Comparison of ENCODE assay signal across 1 cellular context in the genomic region with DNA sequence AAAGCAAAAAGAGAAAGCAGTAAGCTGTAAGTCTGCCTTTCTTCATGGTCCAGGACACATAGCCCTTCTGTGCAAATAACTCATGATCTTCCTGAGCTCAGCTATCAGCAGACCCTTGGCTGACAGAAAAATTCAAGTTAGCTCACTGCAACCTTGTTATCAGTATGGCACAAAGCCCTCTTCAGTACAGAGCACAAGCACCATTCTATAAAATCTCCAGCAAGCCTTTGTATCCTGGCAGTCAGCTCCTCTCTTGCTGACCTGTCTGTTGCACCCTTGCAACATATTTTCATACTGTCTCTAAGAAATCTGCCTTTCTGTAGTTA.
TF ChIP-seq lines count a peak whose summit lies in the region.

No MANE protein-coding gene starts in this region.

TF ChIP-seq in HepG2, 621 proteins besides CTCF, POLR2A, EP300 and RAD21 (continued from another document):
- TF ChIP-seq, protein P1, sequence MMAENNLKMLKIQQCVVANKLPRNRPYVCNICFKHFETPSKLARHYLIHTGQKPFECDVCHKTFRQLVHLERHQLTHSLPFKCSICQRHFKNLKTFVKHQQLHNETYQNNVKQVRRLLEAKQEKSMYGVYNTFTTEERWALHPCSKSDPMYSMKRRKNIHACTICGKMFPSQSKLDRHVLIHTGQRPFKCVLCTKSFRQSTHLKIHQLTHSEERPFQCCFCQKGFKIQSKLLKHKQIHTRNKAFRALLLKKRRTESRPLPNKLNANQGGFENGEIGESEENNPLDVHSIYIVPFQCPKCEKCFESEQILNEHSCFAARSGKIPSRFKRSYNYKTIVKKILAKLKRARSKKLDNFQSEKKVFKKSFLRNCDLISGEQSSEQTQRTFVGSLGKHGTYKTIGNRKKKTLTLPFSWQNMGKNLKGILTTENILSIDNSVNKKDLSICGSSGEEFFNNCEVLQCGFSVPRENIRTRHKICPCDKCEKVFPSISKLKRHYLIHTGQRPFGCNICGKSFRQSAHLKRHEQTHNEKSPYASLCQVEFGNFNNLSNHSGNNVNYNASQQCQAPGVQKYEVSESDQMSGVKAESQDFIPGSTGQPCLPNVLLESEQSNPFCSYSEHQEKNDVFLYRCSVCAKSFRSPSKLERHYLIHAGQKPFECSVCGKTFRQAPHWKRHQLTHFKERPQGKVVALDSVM (CRISPR knock-in tag; IDR thresholded peaks at IDR 0.05): no peak
- no peak for TF ChIP-seq MIER2 (CRISPR knock-in tag; IDR thresholded peaks at IDR 0.05)
- TF ChIP-seq ZNF224 (CRISPR knock-in tag; IDR thresholded peaks at IDR 0.05): no peak
- TF ChIP-seq, protein P2, sequence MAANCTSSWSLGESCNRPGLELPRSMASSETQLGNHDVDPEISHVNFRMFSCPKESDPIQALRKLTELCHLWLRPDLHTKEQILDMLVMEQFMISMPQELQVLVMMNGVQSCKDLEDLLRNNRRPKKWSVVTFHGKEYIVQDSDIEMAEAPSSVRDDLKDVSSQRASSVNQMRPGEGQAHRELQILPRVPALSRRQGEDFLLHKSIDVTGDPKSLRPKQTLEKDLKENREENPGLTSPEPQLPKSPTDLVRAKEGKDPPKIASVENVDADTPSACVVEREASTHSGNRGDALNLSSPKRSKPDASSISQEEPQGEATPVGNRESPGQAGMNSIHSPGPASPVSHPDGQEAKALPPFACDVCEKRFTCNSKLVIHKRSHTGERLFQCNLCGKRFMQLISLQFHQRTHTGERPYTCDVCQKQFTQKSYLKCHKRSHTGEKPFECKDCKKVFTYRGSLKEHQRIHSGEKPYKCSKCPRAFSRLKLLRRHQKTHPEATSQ (CRISPR knock-in tag; IDR thresholded peaks at IDR 0.05; ENCODE audit: borderline replicate concordance): no peak
- no peak for TF ChIP-seq ZNF788 (CRISPR knock-in tag; IDR thresholded peaks at IDR 0.05; ENCODE audit: borderline replicate concordance)
- TF ChIP-seq ZNF17 (CRISPR knock-in tag; IDR thresholded peaks at IDR 0.05): no peak
- TF ChIP-seq ZNF3 (CRISPR knock-in tag; IDR thresholded peaks at IDR 0.05): no peak
- TF ChIP-seq SPEN (CRISPR knock-in tag; IDR thresholded peaks at IDR 0.05; ENCODE audit: low read depth): no peak
- TF ChIP-seq CEBPB (IDR thresholded peaks at IDR 0.05; ENCODE audit: borderline replicate concordance, low read depth, low read length): no peak
- TF ChIP-seq ZNF143 (CRISPR knock-in tag; IDR thresholded peaks at IDR 0.05): no peak
- TF ChIP-seq, protein P3, sequence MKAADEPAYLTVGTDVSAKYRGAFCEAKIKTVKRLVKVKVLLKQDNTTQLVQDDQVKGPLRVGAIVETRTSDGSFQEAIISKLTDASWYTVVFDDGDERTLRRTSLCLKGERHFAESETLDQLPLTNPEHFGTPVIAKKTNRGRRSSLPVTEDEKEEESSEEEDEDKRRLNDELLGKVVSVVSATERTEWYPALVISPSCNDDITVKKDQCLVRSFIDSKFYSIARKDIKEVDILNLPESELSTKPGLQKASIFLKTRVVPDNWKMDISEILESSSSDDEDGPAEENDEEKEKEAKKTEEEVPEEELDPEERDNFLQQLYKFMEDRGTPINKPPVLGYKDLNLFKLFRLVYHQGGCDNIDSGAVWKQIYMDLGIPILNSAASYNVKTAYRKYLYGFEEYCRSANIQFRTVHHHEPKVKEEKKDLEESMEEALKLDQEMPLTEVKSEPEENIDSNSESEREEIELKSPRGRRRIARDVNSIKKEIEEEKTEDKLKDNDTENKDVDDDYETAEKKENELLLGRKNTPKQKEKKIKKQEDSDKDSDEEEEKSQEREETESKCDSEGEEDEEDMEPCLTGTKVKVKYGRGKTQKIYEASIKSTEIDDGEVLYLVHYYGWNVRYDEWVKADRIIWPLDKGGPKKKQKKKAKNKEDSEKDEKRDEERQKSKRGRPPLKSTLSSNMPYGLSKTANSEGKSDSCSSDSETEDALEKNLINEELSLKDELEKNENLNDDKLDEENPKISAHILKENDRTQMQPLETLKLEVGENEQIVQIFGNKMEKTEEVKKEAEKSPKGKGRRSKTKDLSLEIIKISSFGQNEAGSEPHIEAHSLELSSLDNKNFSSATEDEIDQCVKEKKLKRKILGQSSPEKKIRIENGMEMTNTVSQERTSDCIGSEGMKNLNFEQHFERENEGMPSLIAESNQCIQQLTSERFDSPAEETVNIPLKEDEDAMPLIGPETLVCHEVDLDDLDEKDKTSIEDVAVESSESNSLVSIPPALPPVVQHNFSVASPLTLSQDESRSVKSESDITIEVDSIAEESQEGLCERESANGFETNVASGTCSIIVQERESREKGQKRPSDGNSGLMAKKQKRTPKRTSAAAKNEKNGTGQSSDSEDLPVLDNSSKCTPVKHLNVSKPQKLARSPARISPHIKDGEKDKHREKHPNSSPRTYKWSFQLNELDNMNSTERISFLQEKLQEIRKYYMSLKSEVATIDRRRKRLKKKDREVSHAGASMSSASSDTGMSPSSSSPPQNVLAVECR (CRISPR knock-in tag; IDR thresholded peaks at IDR 0.05; ENCODE audit: borderline replicate concordance): no peak
- TF ChIP-seq, protein P4, sequence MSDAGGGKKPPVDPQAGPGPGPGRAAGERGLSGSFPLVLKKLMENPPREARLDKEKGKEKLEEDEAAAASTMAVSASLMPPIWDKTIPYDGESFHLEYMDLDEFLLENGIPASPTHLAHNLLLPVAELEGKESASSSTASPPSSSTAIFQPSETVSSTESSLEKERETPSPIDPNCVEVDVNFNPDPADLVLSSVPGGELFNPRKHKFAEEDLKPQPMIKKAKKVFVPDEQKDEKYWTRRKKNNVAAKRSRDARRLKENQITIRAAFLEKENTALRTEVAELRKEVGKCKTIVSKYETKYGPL (CRISPR knock-in tag; IDR thresholded peaks at IDR 0.05): no peak
- TF ChIP-seq, protein P5, sequence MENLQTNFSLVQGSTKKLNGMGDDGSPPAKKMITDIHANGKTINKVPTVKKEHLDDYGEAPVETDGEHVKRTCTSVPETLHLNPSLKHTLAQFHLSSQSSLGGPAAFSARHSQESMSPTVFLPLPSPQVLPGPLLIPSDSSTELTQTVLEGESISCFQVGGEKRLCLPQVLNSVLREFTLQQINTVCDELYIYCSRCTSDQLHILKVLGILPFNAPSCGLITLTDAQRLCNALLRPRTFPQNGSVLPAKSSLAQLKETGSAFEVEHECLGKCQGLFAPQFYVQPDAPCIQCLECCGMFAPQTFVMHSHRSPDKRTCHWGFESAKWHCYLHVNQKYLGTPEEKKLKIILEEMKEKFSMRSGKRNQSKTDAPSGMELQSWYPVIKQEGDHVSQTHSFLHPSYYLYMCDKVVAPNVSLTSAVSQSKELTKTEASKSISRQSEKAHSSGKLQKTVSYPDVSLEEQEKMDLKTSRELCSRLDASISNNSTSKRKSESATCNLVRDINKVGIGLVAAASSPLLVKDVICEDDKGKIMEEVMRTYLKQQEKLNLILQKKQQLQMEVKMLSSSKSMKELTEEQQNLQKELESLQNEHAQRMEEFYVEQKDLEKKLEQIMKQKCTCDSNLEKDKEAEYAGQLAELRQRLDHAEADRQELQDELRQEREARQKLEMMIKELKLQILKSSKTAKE (CRISPR knock-in tag; IDR thresholded peaks at IDR 0.05; ENCODE audit: borderline replicate concordance): no peak
- TF ChIP-seq DR1 (CRISPR knock-in tag; IDR thresholded peaks at IDR 0.05): no peak
- TF ChIP-seq NFE2L1 (CRISPR knock-in tag; IDR thresholded peaks at IDR 0.05; ENCODE audit: borderline replicate concordance): no peak
- TF ChIP-seq NR2F1 (CRISPR knock-in tag; IDR thresholded peaks at IDR 0.05): no peak
- no peak for TF ChIP-seq MZF1 (CRISPR knock-in tag; IDR thresholded peaks at IDR 0.05; ENCODE audit: borderline replicate concordance)
- no peak for TF ChIP-seq SCMH1 (CRISPR knock-in tag; IDR thresholded peaks at IDR 0.05; ENCODE audit: borderline replicate concordance)
- no peak for TF ChIP-seq ZNF572 (CRISPR knock-in tag; IDR thresholded peaks at IDR 0.05)
